In the genomic region with DNA sequence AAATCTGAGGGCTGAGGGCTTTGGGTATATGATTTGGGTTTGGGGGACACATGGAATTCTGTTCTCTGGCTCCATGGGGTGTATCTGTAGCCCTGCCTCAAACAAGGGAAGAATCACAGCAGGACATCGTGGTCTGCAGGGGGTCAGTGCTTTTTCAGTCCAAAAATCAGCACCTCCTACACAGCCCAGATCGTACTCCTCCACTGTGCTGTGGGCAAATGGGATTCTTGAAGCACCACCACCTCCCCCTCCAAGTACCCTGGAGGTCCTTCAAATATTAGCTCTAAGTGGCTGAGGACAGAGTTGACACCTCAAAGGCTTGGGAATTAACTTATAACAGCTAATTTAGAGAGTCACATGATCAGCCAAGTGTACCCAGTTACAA, we compare ENCODE assay signal across 15 cellular contexts. TPM values are rescaled to one million over a fixed set of nuclear protein-coding genes. Genes with fewer than 3 reads are reported as not detected.
DNase-seq lines count a peak whose midpoint lies in the region; ATAC-seq, FAIRE-seq and TF ChIP-seq lines count a peak whose summit lies in the region.
"Had no signal": no experiment of that assay in that cellular context is flagged by ENCODE, and none has a peak within 500 bp of the region (broad histone marks: within the 10 kb centered on the region; RNA-seq: fewer than 3 reads in every experiment).

No MANE protein-coding gene starts in this region.

- no peak overlapping the region for H3K4me3 ChIP-seq in keratinocyte (ENCODE audit: control insufficient read depth in 2 of 3, extremely low read depth in 1 of 3, insufficient read depth in 2 of 3, low read depth in 1 of 3, low read length in 3 of 3)
- H3K4me3 ChIP-seq in suprapubic skin = peak overlapping the region; percentile 27
- H3K4me3 ChIP-seq: cardiac muscle cell, psoas muscle, thyroid gland had no signal

- H3K9me1 ChIP-seq in keratinocyte (ENCODE audit: control insufficient read depth, extremely low read depth, insufficient read depth, low read length) = no peaks in the 10 kb centered on the region

- H3K36me3 ChIP-seq in keratinocyte (ENCODE audit: control insufficient read depth in 2 of 2, extremely low read depth in 1 of 2, insufficient read depth in 2 of 2, low read length in 2 of 2) (no peaks in the 10 kb centered on the region), suprapubic skin (no peaks in the 10 kb centered on the region)
- H3K36me3 ChIP-seq: cardiac muscle cell, thyroid gland had no signal

- dilution Hi-C loops in keratinocyte (cut with MboI; ENCODE audit: extremely low pct_ligation_motif_present, low sequenced_read_pairs) = no loop called here

- peaks cover 54% of the 10 kb centered on the region for H3K4me1 Mint-ChIP-seq in activated naive CD4-positive, alpha-beta T cell treated with anti-CD3 and anti-CD28 coated beads, Interleukin-2, amount 50 U/mL, for 24 hours
- H3K4me1 Mint-ChIP-seq in T-helper 17 cell = peaks cover 42% of the 10 kb centered on the region

- peak overlapping the region; percentile 63 for H3K4me2 ChIP-seq in keratinocyte (ENCODE audit: control insufficient read depth, extremely low read depth, insufficient read depth, low read depth, low read length)

- H3K9me3 ChIP-seq in T-helper 17 cell (ENCODE audit: control insufficient read depth, low read length, poor library complexity, severe bottlenecking) (no peaks in the 10 kb centered on the region), keratinocyte (ENCODE audit: control insufficient read depth, low read depth, low read length) (no peaks in the 10 kb centered on the region), suprapubic skin (no peaks in the 10 kb centered on the region)
- H3K9me3 ChIP-seq: psoas muscle, thyroid gland had no signal

- no peaks in the 10 kb centered on the region for H3K9me3 Mint-ChIP-seq in activated naive CD4-positive, alpha-beta T cell treated with anti-CD3 and anti-CD28 coated beads, Interleukin-2, amount 50 U/mL, for 24 hours

- peak overlapping the region; percentile 90 for H3K27ac Mint-ChIP-seq in activated naive CD4-positive, alpha-beta T cell treated with anti-CD3 and anti-CD28 coated beads, Interleukin-2, amount 50 U/mL, for 24 hours
- peak overlapping the region; percentile 89 for H3K27ac Mint-ChIP-seq in T-helper 17 cell

- no peak for TF ChIP-seq CTCF in keratinocyte (optimal IDR thresholded peaks at IDR 0.05 in 1 of 3, IDR thresholded peaks at IDR 0.05 in 1 of 3, conservative IDR thresholded peaks at IDR 0.05 in 1 of 3; ENCODE audit: extremely low read depth in 1 of 3, insufficient read depth in 2 of 3, low read length in 3 of 3)
- no peak for TF ChIP-seq CTCF in suprapubic skin (IDR thresholded peaks at IDR 0.05)
- TF ChIP-seq CTCF in D721Med (IDR thresholded peaks at IDR 0.05; ENCODE audit: insufficient read depth, missing control alignments) = no peak

- no peak overlapping the region for H3K9ac ChIP-seq in keratinocyte (ENCODE audit: control insufficient read depth, extremely low read depth, insufficient read depth, low read length)

- H3K27me3 Mint-ChIP-seq in activated naive CD4-positive, alpha-beta T cell treated with anti-CD3 and anti-CD28 coated beads, Interleukin-2, amount 50 U/mL, for 24 hours = no peaks in the 10 kb centered on the region
- H3K27me3 Mint-ChIP-seq in T-helper 17 cell = no peaks in the 10 kb centered on the region

- WGBS in suprapubic skin = 85% methylated on average over 2 of the region's 2 CpGs

- no peaks in the 10 kb centered on the region for H3K79me2 ChIP-seq in keratinocyte (ENCODE audit: control insufficient read depth, insufficient read depth, low read length)

- ATAC-seq in T-helper 17 cell = no peak

- peak overlapping the region; percentile 86 for H3K4me3 Mint-ChIP-seq in activated naive CD4-positive, alpha-beta T cell treated with anti-CD3 and anti-CD28 coated beads, Interleukin-2, amount 50 U/mL, for 24 hours
- peak overlapping the region; percentile 83 for H3K4me3 Mint-ChIP-seq in T-helper 17 cell

- H3K27me3 ChIP-seq in keratinocyte (ENCODE audit: control insufficient read depth, extremely low read depth, insufficient read depth, low read length) (no peaks in the 10 kb centered on the region), suprapubic skin (no peaks in the 10 kb centered on the region)
- H3K27me3 ChIP-seq: cardiac muscle cell, thyroid gland had no signal

- TF ChIP-seq EP300 in suprapubic skin (IDR thresholded peaks at IDR 0.05) = no peak

- H2AFZ ChIP-seq in keratinocyte (ENCODE audit: control insufficient read depth, low read length) = no peak overlapping the region

- H3K4me1 ChIP-seq in keratinocyte (ENCODE audit: control insufficient read depth, extremely low read depth, insufficient read depth, low read length) (peaks cover 32% of the 10 kb centered on the region), suprapubic skin (peaks cover 53% of the 10 kb centered on the region)

- no peak for FAIRE-seq in keratinocyte (lab: Jason Lieb, UNC)
- no peak for FAIRE-seq in D721Med (lab: Jason Lieb, UNC)

- DNase-seq in activated naive CD4-positive, alpha-beta T cell treated with anti-CD3 and anti-CD28 coated beads, Interleukin-2, amount 50 U/mL, for 16 hours = no peak
- DNase-seq in T-helper 17 cell (no peak), keratinocyte (ENCODE audit: low read depth, low spot score) (no peak), suprapubic skin (ENCODE audit: low spot score in 2 of 2) (no peak), D721Med (ENCODE audit: insufficient read length, low spot score) (no peak), NCI-H1105 (lab: John Stamatoyannopoulos, UW) (no peak)
- DNase-seq in effector CD4-positive, alpha-beta T cell = no peak
- DNase-seq: activated gamma-delta T cell treated with Interleukin-2 at 50 U/mL for 16 hours, NCI-H345, psoas muscle, SHP77 treated with DMSO at 0.1 percent for 48 hours, T1000, thyroid gland had no signal

- H4K20me1 ChIP-seq in keratinocyte (ENCODE audit: control insufficient read depth, extremely low read depth, insufficient read depth, low read length) = no peaks in the 10 kb centered on the region

- H3K36me3 Mint-ChIP-seq in activated naive CD4-positive, alpha-beta T cell treated with anti-CD3 and anti-CD28 coated beads, Interleukin-2, amount 50 U/mL, for 24 hours = no peaks in the 10 kb centered on the region
- no peaks in the 10 kb centered on the region for H3K36me3 Mint-ChIP-seq in T-helper 17 cell (ENCODE audit: low read depth)

- no peak for TF ChIP-seq POLR2A in suprapubic skin (IDR thresholded peaks at IDR 0.05)

- peak overlapping the region; percentile 30 for H3K27ac ChIP-seq in keratinocyte (ENCODE audit: control insufficient read depth, insufficient read depth, low read length)
- H3K27ac ChIP-seq in suprapubic skin = peak overlapping the region; percentile 72
- H3K27ac ChIP-seq: cardiac muscle cell, psoas muscle, thyroid gland had no signal

RNA-seq across cellular contexts. Expression of gene EPHA4, which starts 41.5 kb away (rescaled TPM):
- total RNA-seq in T-helper 17 cell (10 to 100 TPM; 70.7 to 88.2 TPM), suprapubic skin (10 to 100 TPM; 49.9 to 70.6 (median 67.8) TPM)
- 6.5 to 20.2 TPM (median 9.0 TPM) in 3 replicates for polyA plus RNA-seq in keratinocyte
- 15.0 TPM for polyA plus RNA-seq in keratinocyte (2011; ENCODE audit: low read depth)
- polyA plus RNA-seq in keratinocyte (2011; cell fraction: cytosol; rRNA removed) = 1.8 and 2.6 TPM in 2 replicates
- 21.6 and 25.2 TPM in 2 replicates for polyA plus RNA-seq in keratinocyte (2011; cell fraction: nucleus; rRNA removed)
- 3.9 and 7.1 TPM in 2 replicates for polyA plus RNA-seq in keratinocyte (2012; ENCODE audit: low replicate concordance)
- polyA minus RNA-seq in keratinocyte = 14.3 to 41.4 TPM (median 24.7 TPM) in 3 replicates
- 5.8 TPM for polyA minus RNA-seq in keratinocyte (2011; cell fraction: cytosol; rRNA and poly(A)+ RNA removed)
- 24.0 and 44.6 TPM in 2 replicates for polyA minus RNA-seq in keratinocyte (2011; cell fraction: nucleus; rRNA and poly(A)+ RNA removed)
